9 cellular contexts compared by ENCODE assay signal in the genomic region with DNA sequence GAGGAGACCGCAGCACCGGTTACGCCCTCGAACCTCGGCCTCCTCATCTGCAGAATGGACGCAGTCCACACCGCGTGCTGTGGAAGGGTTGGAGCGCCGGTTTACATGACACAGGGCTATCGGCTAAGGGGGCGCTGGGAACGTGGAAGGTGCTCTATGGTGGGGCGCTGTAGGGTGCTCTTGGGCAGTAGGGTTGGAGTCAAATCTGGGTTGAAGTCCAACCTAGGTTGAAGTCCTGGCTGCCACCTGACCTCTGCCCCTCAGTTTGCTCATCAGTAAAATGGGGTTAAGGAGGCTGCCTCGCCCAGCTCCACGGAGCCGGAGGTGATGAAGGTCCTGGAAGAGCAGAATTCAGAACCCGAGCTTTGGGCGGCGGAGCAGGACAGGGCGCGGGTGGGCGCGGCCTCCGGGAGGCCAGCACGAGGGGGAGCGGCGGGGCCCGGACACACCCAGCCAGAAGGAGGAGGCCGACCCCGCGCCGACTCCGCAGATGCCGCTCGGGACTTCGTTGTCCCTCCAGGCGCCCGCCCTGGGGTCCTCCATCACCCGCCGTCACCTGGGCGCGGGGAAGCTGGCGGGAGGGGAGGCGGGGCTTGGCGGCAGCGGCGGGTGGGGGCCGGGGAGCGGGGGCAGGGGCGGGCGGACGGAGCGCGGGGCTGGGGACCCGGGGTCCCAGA. TPM values are rescaled to one million over a fixed set of nuclear protein-coding genes. Genes with fewer than 3 reads are reported as not detected.
A peak's percentile ranks its signal among the peaks of the same experiment; 100 is the strongest.
DNase-seq lines count a peak whose midpoint lies in the region; ATAC-seq and TF ChIP-seq lines count a peak whose summit lies in the region.
"Had no signal": no experiment of that assay in that cellular context is flagged by ENCODE, and none has a peak within 500 bp of the region (broad histone marks: within the 10 kb centered on the region; RNA-seq: fewer than 3 reads in every experiment).

No MANE protein-coding gene starts in this region.

- ATAC-seq in SK-N-SH treated with all-trans-retinoic acid at 6 μM for 48 hours: no peak
- no peak for ATAC-seq in stimulated activated effector memory CD8-positive, alpha-beta T cell treated with anti-CD3 and anti-CD28 coated beads, Interleukin-12 subunit alpha, Interleukin-12 subunit beta, amount 100 ng/mL, for 72 hours
- no peak for ATAC-seq in GM21367 (IDR thresholded peaks at IDR 0.05; ENCODE audit: unreplicated experiment)
- ATAC-seq in HG02759 (IDR thresholded peaks at IDR 0.05; ENCODE audit: unreplicated experiment): no peak

- H3K9me3 Mint-ChIP-seq in glutamatergic neuron (ENCODE audit: unreplicated experiment): peaks cover 18% of the 10 kb centered on the region
- no peaks in the 10 kb centered on the region for H3K9me3 Mint-ChIP-seq in stimulated activated effector memory CD8-positive, alpha-beta T cell treated with anti-CD3 and anti-CD28 coated beads, Interleukin-12 subunit alpha, Interleukin-12 subunit beta, amount 100 ng/mL, for 72 hours

- peaks cover 15% of the 10 kb centered on the region for H3K4me1 Mint-ChIP-seq in glutamatergic neuron (ENCODE audit: low read depth, unreplicated experiment)
- peaks cover 20% of the 10 kb centered on the region for H3K4me1 Mint-ChIP-seq in stimulated activated effector memory CD8-positive, alpha-beta T cell treated with anti-CD3 and anti-CD28 coated beads, Interleukin-12 subunit alpha, Interleukin-12 subunit beta, amount 100 ng/mL, for 72 hours

- H3K4me3 Mint-ChIP-seq in glutamatergic neuron (ENCODE audit: unreplicated experiment): peak overlapping the region; percentile 85
- peak overlapping the region; percentile 79 for H3K4me3 Mint-ChIP-seq in stimulated activated effector memory CD8-positive, alpha-beta T cell treated with anti-CD3 and anti-CD28 coated beads, Interleukin-12 subunit alpha, Interleukin-12 subunit beta, amount 100 ng/mL, for 72 hours

- TF ChIP-seq CTCF in glutamatergic neuron (IDR thresholded peaks at IDR 0.05; ENCODE audit: partially characterized antibody, unreplicated experiment): no peak

- no peaks in the 10 kb centered on the region for H3K36me3 Mint-ChIP-seq in glutamatergic neuron (ENCODE audit: unreplicated experiment)
- H3K36me3 Mint-ChIP-seq in stimulated activated effector memory CD8-positive, alpha-beta T cell treated with anti-CD3 and anti-CD28 coated beads, Interleukin-12 subunit alpha, Interleukin-12 subunit beta, amount 100 ng/mL, for 72 hours: no peaks in the 10 kb centered on the region

- no peak overlapping the region for H3K27ac Mint-ChIP-seq in glutamatergic neuron (ENCODE audit: unreplicated experiment)
- H3K27ac Mint-ChIP-seq in stimulated activated effector memory CD8-positive, alpha-beta T cell treated with anti-CD3 and anti-CD28 coated beads, Interleukin-12 subunit alpha, Interleukin-12 subunit beta, amount 100 ng/mL, for 72 hours: no peak overlapping the region

- DNase-seq in NCI-H2171 (lab: John Stamatoyannopoulos, UW) (peak; percentile 22), NCI-H2171 treated with DMSO at 0.1 percent for 48 hours (lab: John Stamatoyannopoulos, UW) (no peak), glutamatergic neuron (peak; percentile 70), cerebellum (ENCODE audit: low spot score) (no peak)
- no peak for DNase-seq in stimulated activated effector memory CD8-positive, alpha-beta T cell treated with anti-CD3 and anti-CD28 coated beads, Interleukin-12 subunit alpha, Interleukin-12 subunit beta, amount 100 ng/mL, for 72 hours (ENCODE audit: low spot score in 2 of 2)
- DNase-seq: MV-4-11 had no signal

- peaks cover 7% of the 10 kb centered on the region for H3K27me3 Mint-ChIP-seq in glutamatergic neuron (ENCODE audit: unreplicated experiment)

TF ChIP-seq in SK-N-SH treated with all-trans-retinoic acid at 6 μM for 48 hours, 23 proteins besides CTCF, POLR2A, EP300 and RAD21:
- TF ChIP-seq CSDC2 (CRISPR knock-in tag; IDR thresholded peaks at IDR 0.05) (no peak), ZC3H10 (CRISPR knock-in tag; IDR thresholded peaks at IDR 0.05) (no peak), ZNF70 (CRISPR knock-in tag; IDR thresholded peaks at IDR 0.05) (0 out of 2 replicates have a peak, but pooled peaks have one; percentile 6), RARB (CRISPR knock-in tag; IDR thresholded peaks at IDR 0.05) (no peak), ZFP3 (CRISPR knock-in tag; IDR thresholded peaks at IDR 0.05) (no peak)

RNA-seq across cellular contexts. Expression of a gene that starts 0.6 kb away (rescaled TPM):
- total RNA-seq in glutamatergic neuron (ENCODE audit: unreplicated experiment) (49.3 TPM), cerebellum (11.0 TPM)

Comparison
In these comparisons a context has a peak if more than half of its experiments do, and no peak if none do; other contexts are left out.
1. DNase-seq: peak in NCI-H2171 (single experiment) and glutamatergic neuron (single experiment); none in NCI-H2171 treated with DMSO at 0.1 percent for 48 hours (single experiment), stimulated activated effector memory CD8-positive, alpha-beta T cell treated with anti-CD3 and anti-CD28 coated beads, Interleukin-12 subunit alpha, Interleukin-12 subunit beta, amount 100 ng/mL, for 72 hours (0 of 2) and cerebellum (single experiment).